Comparison of ENCODE assay signal across 13 cellular contexts in genomic region chr18:48800479-48800876, GRCh38.
DNase-seq lines count a peak whose midpoint lies in the region; TF ChIP-seq lines count a peak whose summit lies in the region.
"Had no signal": no experiment of that assay in that cellular context is flagged by ENCODE, and none has a peak within 500 bp of the region (broad histone marks: within the 10 kb centered on the region; RNA-seq: fewer than 3 reads in every experiment).

No MANE protein-coding gene starts in this region.

- H3K27ac ChIP-seq in KMS-11 = no peak overlapping the region
- peak overlapping the region; percentile 8 for H3K27ac ChIP-seq in fibroblast of lung (ENCODE audit: insufficient read depth, low read length)
- peak overlapping the region; percentile 35 for H3K27ac ChIP-seq in subcutaneous abdominal adipose tissue (ENCODE audit: low read depth, low read length)
- H3K27ac ChIP-seq: HL-60 had no signal

- H3K36me3 ChIP-seq in KMS-11 (ENCODE audit: insufficient read depth) (no peaks in the 10 kb centered on the region), fibroblast of lung (ENCODE audit: control insufficient read depth, insufficient read depth, low read length) (peaks cover 5% of the 10 kb centered on the region), subcutaneous abdominal adipose tissue (ENCODE audit: control insufficient read depth in 5 of 5, insufficient read depth in 5 of 5, low read length in 5 of 5) (peaks cover 0 to 71% (median 56%) of the 10 kb centered on the region in 5 donors)

- no peaks in the 10 kb centered on the region for H3K79me2 ChIP-seq in KMS-11 (ENCODE audit: insufficient read depth, low read depth)
- H3K79me2 ChIP-seq in fibroblast of lung (ENCODE audit: control insufficient read depth, insufficient read depth, low read length) = no peaks in the 10 kb centered on the region

- H3K27me3 ChIP-seq in KMS-11 (ENCODE audit: insufficient read depth, low read depth) = no peaks in the 10 kb centered on the region
- H3K27me3 ChIP-seq in fibroblast of lung (ENCODE audit: control insufficient read depth, insufficient read depth, low read length) = no peaks in the 10 kb centered on the region
- no peaks in the 10 kb centered on the region for H3K27me3 ChIP-seq in subcutaneous abdominal adipose tissue (ENCODE audit: control insufficient read depth in 5 of 5, insufficient read depth in 4 of 5, low read length in 5 of 5)

- DNase-seq in activated CD4-positive, alpha-beta T cell treated with anti-CD3 and anti-CD28 coated beads for 48 hours = peak; percentile 1
- no peak for DNase-seq in activated CD4-positive, alpha-beta T cell treated with anti-CD3 and anti-CD28 coated beads, Interleukin-2, amount 50 U/mL, for 1 hour
- DNase-seq in fibroblast of lung (ENCODE audit: low read depth in 2 of 2) (no peak), HK-2 (ENCODE audit: unreplicated experiment) (no peak), hypothalamus (lab: John Stamatoyannopoulos, UW) (no peak)
- no peak for DNase-seq in stimulated activated naive CD4-positive, alpha-beta T cell treated with Interleukin-2 at 50 U/mL for 16 hours (lab: John Stamatoyannopoulos, UW)
- DNase-seq: NCI-H510A treated with DMSO at 0.1 percent for 48 hours; SHP77 treated with DMSO at 0.1 percent for 48 hours; stimulated activated CD4-positive, alpha-beta T cell treated with anti-CD3 and anti-CD28 coated beads, Interleukin-2, amount 100 ng/mL, for 48 hours; substantia nigra had no signal

- no peak overlapping the region for H3K4me3 ChIP-seq in KMS-11 (IDR thresholded peaks at IDR 0.05; ENCODE audit: insufficient read depth, low read depth, low read length)
- no peak overlapping the region for H3K4me3 ChIP-seq in fibroblast of lung (replicated peaks in 1 of 4; ENCODE audit: control extremely low read depth in 1 of 4, insufficient read depth in 1 of 4, low read depth in 3 of 4, low read length in 4 of 4)
- no peak overlapping the region for H3K4me3 ChIP-seq in subcutaneous abdominal adipose tissue (ENCODE audit: low read depth in 1 of 5, low read length in 5 of 5)

- no peak overlapping the region for H3K9ac ChIP-seq in KMS-11
- no peak overlapping the region for H3K9ac ChIP-seq in fibroblast of lung (ENCODE audit: insufficient read depth, low read length)
- no peak overlapping the region for H3K9ac ChIP-seq in subcutaneous abdominal adipose tissue (ENCODE audit: low read length in 5 of 5)

- H3K9me3 ChIP-seq in fibroblast of lung (ENCODE audit: control insufficient read depth, insufficient read depth, low read depth, low read length) (no peaks in the 10 kb centered on the region), subcutaneous abdominal adipose tissue (ENCODE audit: control insufficient read depth in 5 of 5, low read length in 5 of 5) (no peaks in the 10 kb centered on the region)

- no peaks in the 10 kb centered on the region for H4K20me1 ChIP-seq in KMS-11 (ENCODE audit: insufficient read depth)
- no peaks in the 10 kb centered on the region for H4K20me1 ChIP-seq in fibroblast of lung (ENCODE audit: control insufficient read depth, extremely low read depth, insufficient read depth, low read length)

- TF ChIP-seq CTCF in KMS-11 (conservative IDR thresholded peaks at IDR 0.05; ENCODE audit: low read depth, low read length) (no peak), fibroblast of lung (conservative IDR thresholded peaks at IDR 0.05 in 1 of 2, IDR thresholded peaks at IDR 0.05 in 1 of 2; ENCODE audit: low read depth in 1 of 2, low read length in 2 of 2) (no peak)

- H3K4me1 ChIP-seq in KMS-11 (ENCODE audit: low read depth, poor library complexity, severe bottlenecking) = peaks cover 38% of the 10 kb centered on the region
- peaks cover 10% of the 10 kb centered on the region for H3K4me1 ChIP-seq in fibroblast of lung (ENCODE audit: control insufficient read depth, extremely low read depth, insufficient read depth, low read length)
- peaks cover 0 to 19% (median 10%) of the 10 kb centered on the region in 5 donors for H3K4me1 ChIP-seq in subcutaneous abdominal adipose tissue (ENCODE audit: control insufficient read depth in 5 of 5, insufficient read depth in 5 of 5, low read length in 5 of 5)

- H2AFZ ChIP-seq in KMS-11 (ENCODE audit: low read depth) (no peak overlapping the region), fibroblast of lung (ENCODE audit: low read length) (no peak overlapping the region)

- peak overlapping the region; percentile 70 for H3K4me2 ChIP-seq in KMS-11
- no peak overlapping the region for H3K4me2 ChIP-seq in fibroblast of lung (ENCODE audit: extremely low read depth, insufficient read depth, low read length)
